ENCODE assay signal across 9 cellular contexts in the genomic region with DNA sequence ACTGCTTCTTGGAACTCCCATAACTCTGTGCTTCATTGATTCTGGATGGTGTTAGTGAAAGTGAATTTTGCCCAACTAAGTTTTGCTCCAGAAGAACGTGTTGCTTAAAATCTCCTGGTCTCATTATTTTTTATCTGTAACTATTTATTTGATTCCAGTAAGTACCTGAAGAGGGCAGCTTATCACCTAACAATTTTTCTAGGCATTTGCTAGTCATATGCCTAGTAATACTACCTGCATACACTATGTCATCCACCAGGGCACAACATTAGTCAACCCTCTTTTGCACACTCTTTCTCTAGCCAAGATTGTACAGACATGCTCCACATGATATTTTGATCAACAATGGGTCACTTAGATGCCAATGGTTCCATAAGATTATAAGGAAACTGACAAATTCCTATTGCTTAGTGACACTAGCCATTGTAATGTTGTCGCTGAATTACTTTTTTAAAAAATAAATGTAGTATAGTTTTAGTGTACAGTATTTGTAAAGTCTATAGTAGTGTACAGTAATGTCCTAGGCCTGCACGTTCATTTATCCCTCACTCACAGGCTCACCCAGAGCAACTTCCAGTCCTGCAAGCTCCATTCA.
DNase-seq lines count a peak whose midpoint lies in the region; ATAC-seq, FAIRE-seq and TF ChIP-seq lines count a peak whose summit lies in the region.
"Had no signal": no experiment of that assay in that cellular context is flagged by ENCODE, and none has a peak within 500 bp of the region (broad histone marks: within the 10 kb centered on the region; RNA-seq: fewer than 3 reads in every experiment).

No MANE protein-coding gene starts in this region.

- no peaks in the 10 kb centered on the region for H3K4me1 Mint-ChIP-seq in naive thymus-derived CD4-positive, alpha-beta T cell

- H3K4me2 ChIP-seq in PC-3 (ENCODE audit: low read length) (no peak overlapping the region), keratinocyte (ENCODE audit: control insufficient read depth, extremely low read depth, insufficient read depth, low read depth, low read length) (no peak overlapping the region)

- H3K9me2 ChIP-seq in PC-3 (replicated peaks; ENCODE audit: low read length), result no peaks in the 10 kb centered on the region

- no peak overlapping the region for H2AFZ ChIP-seq in PC-3 (ENCODE audit: low read length)
- no peak overlapping the region for H2AFZ ChIP-seq in keratinocyte (ENCODE audit: control insufficient read depth, low read length)

- no peaks in the 10 kb centered on the region for H3K9me1 ChIP-seq in keratinocyte (ENCODE audit: control insufficient read depth, extremely low read depth, insufficient read depth, low read length)

- H3K27me3 ChIP-seq in PC-3 (ENCODE audit: low read length), result no peaks in the 10 kb centered on the region
- no peaks in the 10 kb centered on the region for H3K27me3 ChIP-seq in keratinocyte (ENCODE audit: control insufficient read depth, extremely low read depth, insufficient read depth, low read length)
- no peaks in the 10 kb centered on the region for H3K27me3 ChIP-seq in naive thymus-derived CD4-positive, alpha-beta T cell (ENCODE audit: control insufficient read depth in 2 of 2, insufficient read depth in 2 of 2, low read length in 2 of 2)

- H3K27ac ChIP-seq in PC-3 (ENCODE audit: low read length) (no peak overlapping the region), keratinocyte (ENCODE audit: control insufficient read depth, insufficient read depth, low read length) (no peak overlapping the region)
- no peak overlapping the region for H3K27ac ChIP-seq in naive thymus-derived CD4-positive, alpha-beta T cell (ENCODE audit: low read depth, low read length)

- CTCF ChIA-PET in PC-3 (lab: Charles Lee), result no interaction called here
- CTCF ChIA-PET in naive thymus-derived CD4-positive, alpha-beta T cell (lab: Charles Lee), result no interaction called here

- peak; percentile 98 for ATAC-seq in HG03159 (IDR thresholded peaks at IDR 0.05; ENCODE audit: unreplicated experiment)
- peak; percentile 40; the same call in 1 of the 2 replicates for ATAC-seq in PC-3
- no peak for ATAC-seq in naive thymus-derived CD4-positive, alpha-beta T cell

- H3K9me3 Mint-ChIP-seq in naive thymus-derived CD4-positive, alpha-beta T cell, result peaks cover 0 to 26% (median 2%) of the 10 kb centered on the region in 11 donors

- TF ChIP-seq CTCF in PC-3 (conservative IDR thresholded peaks at IDR 0.05; ENCODE audit: low read depth, low read length), result no peak; the same call in 1 of the 2 replicates
- TF ChIP-seq CTCF in keratinocyte (optimal IDR thresholded peaks at IDR 0.05 in 1 of 3, IDR thresholded peaks at IDR 0.05 in 1 of 3, conservative IDR thresholded peaks at IDR 0.05 in 1 of 3; ENCODE audit: extremely low read depth in 1 of 3, insufficient read depth in 2 of 3, low read length in 3 of 3), result peak in 2 of 3 experiments; percentile 43 to 54

- no peak for FAIRE-seq in GM19239 (lab: Jason Lieb, UNC)
- no peak for FAIRE-seq in keratinocyte (lab: Jason Lieb, UNC)
- FAIRE-seq: colon had no signal

- H3F3A ChIP-seq in PC-3 (ENCODE audit: low read length, unreplicated experiment), result no peaks in the 10 kb centered on the region

- dilution Hi-C loops in keratinocyte (cut with MboI; ENCODE audit: extremely low pct_ligation_motif_present, low sequenced_read_pairs), result no loop called here

- no peaks in the 10 kb centered on the region for H3K36me3 Mint-ChIP-seq in naive thymus-derived CD4-positive, alpha-beta T cell

- H3K9ac ChIP-seq in PC-3 (ENCODE audit: low read length) (no peak overlapping the region), keratinocyte (ENCODE audit: control insufficient read depth, extremely low read depth, insufficient read depth, low read length) (no peak overlapping the region)

- no peak overlapping the region for H3K27ac Mint-ChIP-seq in naive thymus-derived CD4-positive, alpha-beta T cell

- no peak overlapping the region for H3K4me3 Mint-ChIP-seq in naive thymus-derived CD4-positive, alpha-beta T cell

- no peaks in the 10 kb centered on the region for H3K27me3 Mint-ChIP-seq in naive thymus-derived CD4-positive, alpha-beta T cell

- H3K36me3 ChIP-seq in PC-3 (ENCODE audit: low read depth, low read length) (no peaks in the 10 kb centered on the region), keratinocyte (ENCODE audit: control insufficient read depth in 2 of 2, extremely low read depth in 1 of 2, insufficient read depth in 2 of 2, low read length in 2 of 2) (no peaks in the 10 kb centered on the region)
- no peaks in the 10 kb centered on the region for H3K36me3 ChIP-seq in naive thymus-derived CD4-positive, alpha-beta T cell (ENCODE audit: control insufficient read depth in 2 of 3, insufficient read depth in 3 of 3, low read length in 3 of 3)

- POLR2A ChIA-PET in PC-3 (lab: Charles Lee; ENCODE audit: unreplicated experiment), result no interaction called here
- POLR2A ChIA-PET in naive thymus-derived CD4-positive, alpha-beta T cell (lab: Charles Lee), result no interaction called here

- DNase-seq in COR-L47 (lab: John Stamatoyannopoulos, UW), result peak; percentile 56
- DNase-seq in GM19239 (ENCODE audit: insufficient read length, low spot score), result peak; percentile 1
- DNase-seq in PC-3, result peak; percentile 68
- peak; percentile 9 for DNase-seq in keratinocyte (ENCODE audit: low read depth, low spot score)
- no peak for DNase-seq in naive thymus-derived CD4-positive, alpha-beta T cell
- DNase-seq in putamen (ENCODE audit: low spot score), result no peak
- DNase-seq in G401 (ENCODE audit: low spot score), result no peak

- H3K4me1 ChIP-seq in PC-3 (ENCODE audit: insufficient read depth, low read length), result no peaks in the 10 kb centered on the region
- no peaks in the 10 kb centered on the region for H3K4me1 ChIP-seq in keratinocyte (ENCODE audit: control insufficient read depth, extremely low read depth, insufficient read depth, low read length)
- no peaks in the 10 kb centered on the region for H3K4me1 ChIP-seq in naive thymus-derived CD4-positive, alpha-beta T cell (ENCODE audit: control insufficient read depth in 2 of 2, insufficient read depth in 2 of 2, low read length in 2 of 2)

- BruUV-seq in PC-3 (replicated peaks; lab: Mats Ljungman, UMichigan), result no TSS peak

- no peaks in the 10 kb centered on the region for H3K9me3 ChIP-seq in PC-3 (ENCODE audit: low read length)
- H3K9me3 ChIP-seq in keratinocyte (ENCODE audit: control insufficient read depth, low read depth, low read length), result no peaks in the 10 kb centered on the region
- no peaks in the 10 kb centered on the region for H3K9me3 ChIP-seq in naive thymus-derived CD4-positive, alpha-beta T cell (ENCODE audit: control insufficient read depth in 2 of 3, low read length in 3 of 3)

- H4K20me1 ChIP-seq in PC-3 (ENCODE audit: low read length) (no peaks in the 10 kb centered on the region), keratinocyte (ENCODE audit: control insufficient read depth, extremely low read depth, insufficient read depth, low read length) (no peaks in the 10 kb centered on the region)

- H3K79me2 ChIP-seq in PC-3 (ENCODE audit: low read length) (no peaks in the 10 kb centered on the region), keratinocyte (ENCODE audit: control insufficient read depth, insufficient read depth, low read length) (no peaks in the 10 kb centered on the region)

- intact Hi-C loops in PC-3 (cut with micrococcal nuclease), result loop anchor here (1.0 kb wide), 1 partner anchor 264 kb away; no protein-coding TSS in a partner anchor
- intact Hi-C loops in naive thymus-derived CD4-positive, alpha-beta T cell (cut with micrococcal nuclease), result no loop called here

- in situ Hi-C loops in G401 (cut with HindIII; ENCODE audit: low sequenced_read_pairs), result no loop called here

- H3K4me3 ChIP-seq in PC-3 (ENCODE audit: low read length), result no peak overlapping the region
- H3K4me3 ChIP-seq in keratinocyte (ENCODE audit: control insufficient read depth in 2 of 3, extremely low read depth in 1 of 3, insufficient read depth in 2 of 3, low read depth in 1 of 3, low read length in 3 of 3), result no peak overlapping the region
- no peak overlapping the region for H3K4me3 ChIP-seq in naive thymus-derived CD4-positive, alpha-beta T cell (ENCODE audit: low read length)

Comparison
In these comparisons a context has a peak if more than half of its experiments do, and no peak if none do; other contexts are left out.
1. DNase-seq: peak in COR-L47 (single experiment), GM19239 (single experiment), PC-3 (single experiment) and keratinocyte (single experiment); none in naive thymus-derived CD4-positive, alpha-beta T cell (0 of 9), putamen (single experiment) and G401 (single experiment).